8 cellular contexts compared by ENCODE assay signal in genomic region chr12:6752181-6752930, GRCh38. TPM values are rescaled to one million over a fixed set of nuclear protein-coding genes. Genes with fewer than 3 reads are reported as not detected.
DNase-seq lines count a peak whose midpoint lies in the region; ATAC-seq and TF ChIP-seq lines count a peak whose summit lies in the region.

No MANE protein-coding gene starts in this region.

- no peaks in the 10 kb centered on the region for H3K9me3 Mint-ChIP-seq in activated CD4-positive, alpha-beta T cell treated with anti-CD3 and anti-CD28 coated beads, Interleukin-2, amount 10 ng/mL, durations not matched to agents 24 days and 14 days
- H3K9me3 Mint-ChIP-seq in neural crest cell, result no peaks in the 10 kb centered on the region

- no peak for TF ChIP-seq CTCF in GM12864 (IDR thresholded peaks at IDR 0.05; ENCODE audit: low read depth, low read length, missing control alignments)
- peak; percentile 57 for TF ChIP-seq CTCF in neural crest cell (conservative IDR thresholded peaks at IDR 0.05)

- no peak for ATAC-seq in GM19023 (IDR thresholded peaks at IDR 0.05; ENCODE audit: unreplicated experiment)

- intact Hi-C loops in activated CD4-positive, alpha-beta T cell treated with anti-CD3 and anti-CD28 coated beads, Interleukin-2, amount 10 ng/mL, durations not matched to agents 24 days and 14 days (cut with micrococcal nuclease), result loop anchor here (2.0 kb wide), 1 partner anchor 120 kb away; the partner anchor contains the start of gene SPSB2

- DNase-seq in GM12864 (ENCODE audit: low read depth), result no peak
- no peak for DNase-seq in Jurkat, Clone E6-1 (ENCODE audit: low read depth, low spot score)
- DNase-seq in activated CD4-positive, alpha-beta T cell treated with anti-CD3 and anti-CD28 coated beads, Interleukin-2, amount 10 ng/mL, durations not matched to agents 24 days and 14 days, result no peak
- DNase-seq in fibroblast of peridontal ligament (ENCODE audit: extremely low read depth), result peak; percentile 63
- no peak for DNase-seq in neural crest cell (ENCODE audit: low read depth, low spot score)
- no peak for DNase-seq in activated effector memory CD4-positive, alpha-beta T cell treated with anti-CD3 and anti-CD28 coated beads, Interleukin-2, amount 50 U/mL, for 16 hours
- DNase-seq in cerebellar nuclear complex (lab: John Stamatoyannopoulos, UW), result no peak

- H3K36me3 Mint-ChIP-seq in activated CD4-positive, alpha-beta T cell treated with anti-CD3 and anti-CD28 coated beads, Interleukin-2, amount 10 ng/mL, durations not matched to agents 24 days and 14 days (ENCODE audit: low read depth), result peaks cover 38% of the 10 kb centered on the region
- peaks cover 13% of the 10 kb centered on the region for H3K36me3 Mint-ChIP-seq in neural crest cell (ENCODE audit: low read depth)

- peaks cover 1% of the 10 kb centered on the region for H3K27me3 Mint-ChIP-seq in activated CD4-positive, alpha-beta T cell treated with anti-CD3 and anti-CD28 coated beads, Interleukin-2, amount 10 ng/mL, durations not matched to agents 24 days and 14 days
- H3K27me3 Mint-ChIP-seq in neural crest cell (ENCODE audit: low read depth), result no peaks in the 10 kb centered on the region

- H3K4me1 Mint-ChIP-seq in activated CD4-positive, alpha-beta T cell treated with anti-CD3 and anti-CD28 coated beads, Interleukin-2, amount 10 ng/mL, durations not matched to agents 24 days and 14 days, result peaks cover 25% of the 10 kb centered on the region
- peaks cover 38% of the 10 kb centered on the region for H3K4me1 Mint-ChIP-seq in neural crest cell

- H3K27ac Mint-ChIP-seq in activated CD4-positive, alpha-beta T cell treated with anti-CD3 and anti-CD28 coated beads, Interleukin-2, amount 10 ng/mL, durations not matched to agents 24 days and 14 days, result peak overlapping the region; percentile 98
- H3K27ac Mint-ChIP-seq in neural crest cell (ENCODE audit: unreplicated experiment), result peak overlapping the region; percentile 31

- H3K4me3 Mint-ChIP-seq in activated CD4-positive, alpha-beta T cell treated with anti-CD3 and anti-CD28 coated beads, Interleukin-2, amount 10 ng/mL, durations not matched to agents 24 days and 14 days, result peak overlapping the region; percentile 96
- peak overlapping the region; percentile 97 for H3K4me3 Mint-ChIP-seq in neural crest cell

- peak overlapping the region; percentile 97 for H3K4me3 ChIP-seq in GM12864 (ENCODE audit: low read depth, low read length)
- H3K4me3 ChIP-seq in Jurkat, Clone E6-1 (ENCODE audit: low read length), result peak overlapping the region; percentile 87

RNA-seq across cellular contexts. Expression of gene MLF2, which starts 0.6 kb away (rescaled TPM):
- 174 TPM for polyA plus RNA-seq in Jurkat, Clone E6-1 (2012; ENCODE audit: insufficient read depth, insufficient read length)
- total RNA-seq in activated CD4-positive, alpha-beta T cell treated with anti-CD3 and anti-CD28 coated beads, Interleukin-2, amount 10 ng/mL, durations not matched to agents 24 days and 14 days, result 163 and 180 TPM in 2 replicates
- total RNA-seq in neural crest cell, result 203 and 217 TPM in 2 replicates

RNA-seq across cellular contexts. Expression of gene PTMS, which starts 13.8 kb away (rescaled TPM):
- polyA plus RNA-seq in Jurkat, Clone E6-1 (2012; ENCODE audit: insufficient read depth, insufficient read length), result 82.4 TPM
- 245 and 267 TPM in 2 replicates for total RNA-seq in activated CD4-positive, alpha-beta T cell treated with anti-CD3 and anti-CD28 coated beads, Interleukin-2, amount 10 ng/mL, durations not matched to agents 24 days and 14 days
- 629 and 669 TPM in 2 replicates for total RNA-seq in neural crest cell

RNA-seq across cellular contexts. Expression of gene LAG3, which starts 20.0 kb away (rescaled TPM):
- 1.5 TPM for polyA plus RNA-seq in Jurkat, Clone E6-1 (2012; ENCODE audit: insufficient read depth, insufficient read length)
- 253 and 269 TPM in 2 replicates for total RNA-seq in activated CD4-positive, alpha-beta T cell treated with anti-CD3 and anti-CD28 coated beads, Interleukin-2, amount 10 ng/mL, durations not matched to agents 24 days and 14 days
- total RNA-seq in neural crest cell, result 4.7 and 4.9 TPM in 2 replicates

RNA-seq across cellular contexts. Expression of gene COPS7A, which starts 28.5 kb away (rescaled TPM):
- polyA plus RNA-seq in Jurkat, Clone E6-1 (2012; ENCODE audit: insufficient read depth, insufficient read length), result 48.5 TPM
- total RNA-seq in activated CD4-positive, alpha-beta T cell treated with anti-CD3 and anti-CD28 coated beads, Interleukin-2, amount 10 ng/mL, durations not matched to agents 24 days and 14 days, result 39.5 and 44.8 TPM in 2 replicates
- total RNA-seq in neural crest cell, result 37.5 and 37.7 TPM in 2 replicates

RNA-seq across cellular contexts. Expression of gene CD4, which starts 37.0 kb away (rescaled TPM):
- not detected for polyA plus RNA-seq in Jurkat, Clone E6-1 (2012; ENCODE audit: insufficient read depth, insufficient read length)
- 264 and 271 TPM in 2 replicates for total RNA-seq in activated CD4-positive, alpha-beta T cell treated with anti-CD3 and anti-CD28 coated beads, Interleukin-2, amount 10 ng/mL, durations not matched to agents 24 days and 14 days
- total RNA-seq in neural crest cell, result 3.8 and 4.1 TPM in 2 replicates

Comparison
In these comparisons a context has a peak if more than half of its experiments do, and no peak if none do; other contexts are left out.
1. RNA of gene LAG3, which starts 20.0 kb away (total RNA-seq): 253 to 269 TPM in activated CD4-positive, alpha-beta T cell treated with anti-CD3 and anti-CD28 coated beads, Interleukin-2, amount 10 ng/mL, durations not matched to agents 24 days and 14 days; 4.7 to 4.9 TPM in neural crest cell; every median in the first group is over 10 times any median in the second.